Comparison of ENCODE assay signal across 1 cellular context in genomic region chr16:2238396-2239230, GRCh38.
TF ChIP-seq lines count a peak whose summit lies in the region.

No MANE protein-coding gene starts in this region.

TF ChIP-seq in GM12878, 131 proteins besides CTCF, POLR2A, EP300 and RAD21:
- TF ChIP-seq ZNF207 (IDR thresholded peaks at IDR 0.05; ENCODE audit: borderline replicate concordance) (no peak), BCL11A (IDR thresholded peaks at IDR 0.05; ENCODE audit: low read depth, low read length) (no peak), SPI1 (IDR thresholded peaks at IDR 0.05; ENCODE audit: borderline replicate concordance, insufficient read depth, low read depth, low read length) (no peak)
